In genomic region chr11:70739811-70740474, GRCh38 we compare ENCODE assay signal across 2 cellular contexts.
TF ChIP-seq lines count a peak whose summit lies in the region.

No MANE protein-coding gene starts in this region.

TF ChIP-seq in SK-N-SH, 30 proteins besides CTCF, POLR2A, EP300 and RAD21:
- TF ChIP-seq TCF12 (IDR thresholded peaks at IDR 0.05) = no peak
- no peak for TF ChIP-seq MXI1 (IDR thresholded peaks at IDR 0.05; ENCODE audit: low read depth, low read length)
- TF ChIP-seq YY1 (IDR thresholded peaks at IDR 0.05; ENCODE audit: low read depth) = no peak
- TF ChIP-seq JUND (IDR thresholded peaks at IDR 0.05) = no peak
- no peak for TF ChIP-seq MAX (IDR thresholded peaks at IDR 0.05; ENCODE audit: low read depth)
- no peak for TF ChIP-seq FOSL2 (IDR thresholded peaks at IDR 0.05; ENCODE audit: borderline replicate concordance, low read depth)
- no peak for TF ChIP-seq GATA2 (CRISPR knock-in tag; IDR thresholded peaks at IDR 0.05)
- no peak for TF ChIP-seq REST (IDR thresholded peaks at IDR 0.05; ENCODE audit: low read depth, low read length)
- no peak for TF ChIP-seq RFX5 (IDR thresholded peaks at IDR 0.05; ENCODE audit: low read length)
- TF ChIP-seq ZBTB33 (IDR thresholded peaks at IDR 0.05; ENCODE audit: borderline replicate concordance, low read depth) = no peak
- TF ChIP-seq NFIC (IDR thresholded peaks at IDR 0.05; ENCODE audit: borderline replicate concordance) = no peak
- TF ChIP-seq POLR2AphosphoS5 (IDR thresholded peaks at IDR 0.05; ENCODE audit: low read depth, low read length) = no peak
- no peak for TF ChIP-seq FOXM1 (IDR thresholded peaks at IDR 0.05; ENCODE audit: low read depth)
- TF ChIP-seq, protein P1, sequence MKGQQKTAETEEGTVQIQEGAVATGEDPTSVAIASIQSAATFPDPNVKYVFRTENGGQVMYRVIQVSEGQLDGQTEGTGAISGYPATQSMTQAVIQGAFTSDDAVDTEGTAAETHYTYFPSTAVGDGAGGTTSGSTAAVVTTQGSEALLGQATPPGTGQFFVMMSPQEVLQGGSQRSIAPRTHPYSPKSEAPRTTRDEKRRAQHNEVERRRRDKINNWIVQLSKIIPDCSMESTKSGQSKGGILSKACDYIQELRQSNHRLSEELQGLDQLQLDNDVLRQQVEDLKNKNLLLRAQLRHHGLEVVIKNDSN (IDR thresholded peaks at IDR 0.05; ENCODE audit: borderline replicate concordance, low read depth) = no peak
- TF ChIP-seq TEAD4 (IDR thresholded peaks at IDR 0.05; ENCODE audit: borderline replicate concordance, insufficient read depth) = no peak
- no peak for TF ChIP-seq EZH2phosphoT487 (IDR thresholded peaks at IDR 0.05; ENCODE audit: borderline replicate concordance, low read depth)
- TF ChIP-seq SIN3A (IDR thresholded peaks at IDR 0.05; ENCODE audit: borderline replicate concordance, low read depth, low read length) = no peak
- no peak for TF ChIP-seq MEF2A (IDR thresholded peaks at IDR 0.05; ENCODE audit: borderline replicate concordance, low read depth)
- no peak for TF ChIP-seq TAF1 (IDR thresholded peaks at IDR 0.05; ENCODE audit: borderline replicate concordance, low read depth, low read length)
- no peak for TF ChIP-seq GABPA (IDR thresholded peaks at IDR 0.05; ENCODE audit: low read depth)

TF ChIP-seq in SK-N-SH treated with all-trans-retinoic acid at 6 μM for 48 hours, 23 proteins besides CTCF, POLR2A, EP300 and RAD21:
- no peak for TF ChIP-seq ZFP30 (CRISPR knock-in tag; IDR thresholded peaks at IDR 0.05)
- no peak for TF ChIP-seq ESRRG (CRISPR knock-in tag; IDR thresholded peaks at IDR 0.05)
- TF ChIP-seq PPARA (CRISPR knock-in tag; IDR thresholded peaks at IDR 0.05; ENCODE audit: borderline replicate concordance) = no peak
- TF ChIP-seq SNAI2 (CRISPR knock-in tag; IDR thresholded peaks at IDR 0.05) = no peak
- TF ChIP-seq BACH2 (CRISPR knock-in tag; IDR thresholded peaks at IDR 0.05; ENCODE audit: borderline replicate concordance) = no peak
- TF ChIP-seq ZNF70 (CRISPR knock-in tag; IDR thresholded peaks at IDR 0.05) = no peak
- no peak for TF ChIP-seq ZC3H10 (CRISPR knock-in tag; IDR thresholded peaks at IDR 0.05)
- no peak for TF ChIP-seq RARB (CRISPR knock-in tag; IDR thresholded peaks at IDR 0.05)
- TF ChIP-seq ISL1 (CRISPR knock-in tag; IDR thresholded peaks at IDR 0.05) = no peak
- no peak for TF ChIP-seq PATZ1 (CRISPR knock-in tag; IDR thresholded peaks at IDR 0.05; ENCODE audit: borderline replicate concordance)
- TF ChIP-seq ARNTL (CRISPR knock-in tag; IDR thresholded peaks at IDR 0.05; ENCODE audit: borderline replicate concordance, low read depth) = no peak
- no peak for TF ChIP-seq TSHZ2 (CRISPR knock-in tag; IDR thresholded peaks at IDR 0.05)
- TF ChIP-seq ZFP3 (CRISPR knock-in tag; IDR thresholded peaks at IDR 0.05) = no peak
- no peak for TF ChIP-seq GLIS3 (CRISPR knock-in tag; IDR thresholded peaks at IDR 0.05)
- no peak for TF ChIP-seq ZNF565 (CRISPR knock-in tag; conservative IDR thresholded peaks at IDR 0.05; ENCODE audit: low read depth)
